ENCODE assay signal across 8 cellular contexts in genomic region chr5:151093476-151093889, GRCh38. TPM values are rescaled to one million over a fixed set of nuclear protein-coding genes. Genes with fewer than 3 reads are reported as not detected.
DNase-seq lines count a peak whose midpoint lies in the region; ATAC-seq, FAIRE-seq and TF ChIP-seq lines count a peak whose summit lies in the region.

No MANE protein-coding gene starts in this region.

- no peak for TF ChIP-seq POLR2A in GM12878 (IDR thresholded peaks at IDR 0.05; ENCODE audit: low read depth, low read length)

- TF ChIP-seq EP300 in GM12878 (IDR thresholded peaks at IDR 0.05; ENCODE audit: borderline replicate concordance in 1 of 2, control insufficient read depth in 1 of 2, low read depth in 2 of 2, low read length in 2 of 2) = no peak

- H3K36me3 ChIP-seq in A673 (ENCODE audit: insufficient read depth, low read length, poor library complexity, severe bottlenecking) = no peaks in the 10 kb centered on the region
- H3K36me3 ChIP-seq in MG63 = no peaks in the 10 kb centered on the region
- peaks cover 0 to 7% of the 10 kb centered on the region in 2 experiments; a peak in 2 of 4 replicates for H3K36me3 ChIP-seq in GM12878 (ENCODE audit: control insufficient read depth in 2 of 2, insufficient read depth in 2 of 2, low read length in 1 of 2)

- peak overlapping the region; percentile 87 for H3K4me2 ChIP-seq in GM12878 (ENCODE audit: control insufficient read depth, insufficient read depth)

- TF ChIP-seq RAD21 in GM12878 (IDR thresholded peaks at IDR 0.05; ENCODE audit: insufficient read depth, low read depth, low read length) = no peak

- H3K9me3 ChIP-seq in A673 (ENCODE audit: low read depth, low read length, poor library complexity, severe bottlenecking) (no peaks in the 10 kb centered on the region), MG63 (no peaks in the 10 kb centered on the region), GM12878 (replicated peaks; ENCODE audit: control insufficient read depth, insufficient read depth, low read length) (no peaks in the 10 kb centered on the region)

- CTCF ChIA-PET in A673 (lab: Charles Lee) = no interaction called here
- CTCF ChIA-PET in GM12878 (lab: Yijun Ruan, JAX) = interaction anchor here (0.9 to 2.1 kb wide), 9 partner anchors 11 to 145 kb away, joined by 3 to 19 read pairs (median 3); partner anchors contain the start of gene TNIP1

- no peak overlapping the region for H3K27ac ChIP-seq in A673 (ENCODE audit: low read depth, low read length, poor library complexity, severe bottlenecking)
- H3K27ac ChIP-seq in GM12878 (ENCODE audit: control insufficient read depth, insufficient read depth) = peak overlapping the region; percentile 98

- 31% methylated on average over 2 of the region's 2 CpGs for WGBS in GM12878 (ENCODE audit: insufficient coverage, insufficient replicate concordance, low lambda C conversion rate, missing lambda C conversion rate)

- DNase-seq in A673 (ENCODE audit: low spot score) (peak; percentile 37), MG63 (peak; percentile 77), GM12878 (ENCODE audit: low read depth, low spot score) (no peak), medulla oblongata (ENCODE audit: extremely low spot score) (peak; percentile 32), NCI-H2196 treated with DMSO at 0.1 percent for 48 hours (lab: John Stamatoyannopoulos, UW; ENCODE audit: unreplicated experiment) (no peak), T-helper 9 cell (no peak)

- H3K27me3 ChIP-seq in A673 (replicated peaks; ENCODE audit: insufficient read depth, low read depth, low read length, poor library complexity) (no peaks in the 10 kb centered on the region), MG63 (no peaks in the 10 kb centered on the region), GM12878 (replicated peaks in 1 of 2; ENCODE audit: control insufficient read depth in 2 of 2, insufficient read depth in 2 of 2, low read length in 1 of 2) (no peaks in the 10 kb centered on the region)

- intact Hi-C loops in A673 (cut with micrococcal nuclease; ENCODE audit: unreplicated experiment) (no loop called here), GM12878 (cut with micrococcal nuclease; ENCODE audit: unreplicated experiment) (no loop called here)

- H3K4me1 ChIP-seq in A673 (ENCODE audit: insufficient read depth, low read length, poor library complexity, severe bottlenecking) = peaks cover 8% of the 10 kb centered on the region
- H3K4me1 ChIP-seq in GM12878 (ENCODE audit: control insufficient read depth, insufficient read depth, low read length) = peaks cover 59% of the 10 kb centered on the region

- SMC1A ChIA-PET in GM12878 (lab: Charles Lee; ENCODE audit: uncharacterized antibody, unreplicated experiment) = interaction anchor here (0.8 to 2.0 kb wide), 13 partner anchors 9 to 122 kb away, joined by 3 to 20 read pairs (median 5); partner anchors contain the start of gene TNIP1

- FAIRE-seq in GM12878 (lab: Jason Lieb, UNC) = no peak

- in situ Hi-C loops in GM12878 (cut with MboI) = no loop called here

- no peak overlapping the region for H2AFZ ChIP-seq in GM12878 (ENCODE audit: control insufficient read depth, low read depth, low read length)

- POLR2A ChIA-PET in A673 (lab: Charles Lee; ENCODE audit: low non-redundant PET) = no interaction called here
- POLR2A ChIA-PET in GM12878 (lab: Charles Lee) = interaction anchor here (0.5 to 8.2 kb wide), 17 partner anchors 13 to 681 kb away, joined by 3 to 222 read pairs (median 3); partner anchors contain the start of genes ANXA6, CD74, GM2A and TNIP1

- no TSS peak for BruUV-seq in A673 (replicated peaks; lab: Mats Ljungman, UMichigan)
- no TSS peak for BruUV-seq in GM12878 (replicated peaks; lab: Mats Ljungman, UMichigan)

- peak overlapping the region; percentile 69 for H3K9ac ChIP-seq in GM12878 (ENCODE audit: control insufficient read depth, insufficient read depth, low read length)

- H3K79me2 ChIP-seq in GM12878 (ENCODE audit: control insufficient read depth, insufficient read depth, low read length) = peaks cover 16% of the 10 kb centered on the region

- TF ChIP-seq CTCF in A673 (conservative IDR thresholded peaks at IDR 0.05; ENCODE audit: low read depth, low read length) = no peak
- TF ChIP-seq CTCF in GM12878 (IDR thresholded peaks at IDR 0.05 in 2 of 3, conservative IDR thresholded peaks at IDR 0.05 in 1 of 3; ENCODE audit: control insufficient read depth in 2 of 3, extremely low read depth in 1 of 3, insufficient read depth in 1 of 3, low read depth in 3 of 3, low read length in 3 of 3) = no peak

- no peaks in the 10 kb centered on the region for H4K20me1 ChIP-seq in GM12878 (ENCODE audit: control insufficient read depth, insufficient read depth)

- RAD21 ChIA-PET in GM12878 (lab: Charles Lee; ENCODE audit: unreplicated experiment) = interaction anchor here (0.8 to 1.8 kb wide), 6 partner anchors 11 to 72 kb away, joined by 3 to 21 read pairs (median 4); no protein-coding TSS in a partner anchor

- ATAC-seq in GM19043 (IDR thresholded peaks at IDR 0.05; ENCODE audit: low read depth, unreplicated experiment) (peak; percentile 6), GM12878 (peak; percentile 2; the same call in 2 of the 3 replicates), HG03565 (IDR thresholded peaks at IDR 0.05; ENCODE audit: unreplicated experiment) (no peak)

- no peak overlapping the region for H3K4me3 ChIP-seq in A673 (ENCODE audit: low read depth, low read length, poor library complexity, severe bottlenecking)
- no peak overlapping the region for H3K4me3 ChIP-seq in MG63
- H3K4me3 ChIP-seq in GM12878 = peak overlapping the region; percentile 53

TF ChIP-seq in GM12878, 131 proteins besides CTCF, POLR2A, EP300 and RAD21:
- TF ChIP-seq CEBPB (IDR thresholded peaks at IDR 0.05; ENCODE audit: borderline replicate concordance in 1 of 2, low read depth in 2 of 2, low read length in 2 of 2) (peak in 1 of 2 experiments; percentile 58; a peak in 2 of 4 replicates), RFX5 (IDR thresholded peaks at IDR 0.05; ENCODE audit: low read depth, low read length) (no peak), SMARCA5 (IDR thresholded peaks at IDR 0.05) (peak; percentile 9; the same call in 1 of the 2 replicates)

RNA-seq across cellular contexts. Expression of gene TNIP1, which starts 12.6 kb away (rescaled TPM):
- total RNA-seq in A673 (2021) (33.3 and 37.3 TPM in 2 replicates), GM12878 (2014; rRNA removed) (203 and 223 TPM in 2 replicates), GM12878 (2014; rRNA removed; fragmentation: Illumina TruSeq; extraction: Trizol) (147 and 148 TPM in 2 replicates), GM12878 (2021) (279 and 289 TPM in 2 replicates)
- 74.2 and 76.6 TPM in 2 replicates for total RNA-seq in MG63 (2014; rRNA removed; shearing (Covaris generic); ENCODE audit: low replicate concordance)
- total RNA-seq in GM12878 (2013; cell fraction: nucleolus; rRNA removed) = 372 and 425 TPM in 2 replicates
- polyA plus RNA-seq in GM12878 (2011; ENCODE audit: low read depth) = 132 TPM
- polyA plus RNA-seq in GM12878 (2011; rRNA removed) (156 and 178 TPM in 2 replicates), GM12878 (2014; fragmentation: Illumina TruSeq; extraction: Trizol) (107 and 151 TPM in 2 replicates), GM12878 (2014; fragmentation: Nextera tagmentation; extraction: Ambion mirVana) (10 to 100 TPM in 1 of 2 experiments, 1 to 10 TPM in 1; 4.4 to 13.7 TPM), GM12878 (2014; rRNA removed) (199 and 200 TPM in 2 replicates), GM12878 (2016; fragmentation: Nextera tagmentation; extraction: Ambion mirVana) (100 to 1,000 TPM; 112 to 117 TPM)
- 190 and 206 TPM in 2 replicates for polyA plus RNA-seq in GM12878 (2011; cell fraction: cytosol; rRNA removed)
- 272 and 287 TPM in 2 replicates for polyA plus RNA-seq in GM12878 (2011; cell fraction: nucleus; rRNA removed)
- 262 and 278 TPM in 2 replicates for polyA plus RNA-seq in GM12878 (2012)
- polyA minus RNA-seq in GM12878 (2011; rRNA and poly(A)+ RNA removed) = 245 and 345 TPM in 2 replicates
- polyA minus RNA-seq in GM12878 (2011; cell fraction: cytosol; rRNA and poly(A)+ RNA removed) = 117 and 134 TPM in 2 replicates
- polyA minus RNA-seq in GM12878 (2011; cell fraction: nucleus; rRNA and poly(A)+ RNA removed) = 165 and 259 TPM in 2 replicates

Comparison
In these comparisons a context has a peak if more than half of its experiments do, and no peak if none do; other contexts are left out.
1. DNase-seq: peak in A673 (single experiment), MG63 (single experiment) and medulla oblongata (single experiment); none in GM12878 (single experiment), NCI-H2196 treated with DMSO at 0.1 percent for 48 hours (single experiment) and T-helper 9 cell (single experiment).